ENCODE assay signal across 8 cellular contexts in genomic region chr15:75198560-75199346, GRCh38. TPM values are rescaled to one million over a fixed set of nuclear protein-coding genes. Genes with fewer than 3 reads are reported as not detected.
A peak's percentile ranks its signal among the peaks of the same experiment; 100 is the strongest.
DNase-seq lines count a peak whose midpoint lies in the region; ATAC-seq and FAIRE-seq lines count a peak whose summit lies in the region.

No MANE protein-coding gene starts in this region.

- no peaks in the 10 kb centered on the region for H3K9me3 Mint-ChIP-seq in activated T-cell treated with anti-CD3 and anti-CD28 coated beads, Interleukin-2, amount 50 U/mL, for 72 hours

- no peaks in the 10 kb centered on the region for H3K36me3 Mint-ChIP-seq in activated T-cell treated with anti-CD3 and anti-CD28 coated beads, Interleukin-2, amount 50 U/mL, for 72 hours (ENCODE audit: insufficient read depth in 2 of 2)

- FAIRE-seq in frontal cortex (lab: Jason Lieb, UNC), result no peak

- peak in 1 of 2 donors; percentile 8 for ATAC-seq in activated T-cell treated with anti-CD3 and anti-CD28 coated beads, Interleukin-2, amount 50 U/mL, for 72 hours (replicated peaks in 1 of 2)
- ATAC-seq in stimulated activated naive CD8-positive, alpha-beta T cell treated with anti-CD3 and anti-CD28 coated beads, Interleukin-15, Interleukin-2, amounts not matched to agents 100 U/mL and 50 U/mL, for 24 hours, result no peak
- ATAC-seq in HG02885 (IDR thresholded peaks at IDR 0.05; ENCODE audit: poor library complexity, unreplicated experiment), result no peak

- peaks cover 34% of the 10 kb centered on the region for H3K4me1 Mint-ChIP-seq in activated T-cell treated with anti-CD3 and anti-CD28 coated beads, Interleukin-2, amount 50 U/mL, for 72 hours (ENCODE audit: low read depth)

- peak overlapping the region in 1 of 2 donors; percentile 62 for H3K4me3 Mint-ChIP-seq in activated T-cell treated with anti-CD3 and anti-CD28 coated beads, Interleukin-2, amount 50 U/mL, for 72 hours

- DNase-seq in activated T-cell treated with anti-CD3 and anti-CD28 coated beads, Interleukin-2, amount 50 U/mL, for 72 hours, result peak; percentile 37 to 56
- DNase-seq in activated T-cell treated with anti-CD3 and anti-CD28 coated beads for 4 hours (no peak), MV-4-11 (lab: John Stamatoyannopoulos, UW) (peak; percentile 80), midbrain (lab: John Stamatoyannopoulos, UW) (no peak), frontal cortex (ENCODE audit: low spot score in 2 of 2) (no peak)
- peak; percentile 35 for DNase-seq in activated naive CD4-positive, alpha-beta T cell treated with anti-CD3 and anti-CD28 coated beads, Interleukin-2, amount 50 U/mL, for 16 hours
- DNase-seq in stimulated activated naive CD8-positive, alpha-beta T cell treated with anti-CD3 and anti-CD28 coated beads, Interleukin-15, Interleukin-2, amounts not matched to agents 100 U/mL and 50 U/mL, for 24 hours, result peak; percentile 27

- no peak overlapping the region for H3K27ac Mint-ChIP-seq in activated T-cell treated with anti-CD3 and anti-CD28 coated beads, Interleukin-2, amount 50 U/mL, for 72 hours

- peaks cover 7% of the 10 kb centered on the region for H3K27me3 Mint-ChIP-seq in activated T-cell treated with anti-CD3 and anti-CD28 coated beads, Interleukin-2, amount 50 U/mL, for 72 hours (ENCODE audit: low read depth)

RNA-seq across cellular contexts. Expression of gene C15orf39, which starts 2.9 kb away (rescaled TPM):
- 10 to 100 TPM; 16.5 to 22.0 TPM for total RNA-seq in activated T-cell treated with anti-CD3 and anti-CD28 coated beads, Interleukin-2, amount 50 U/mL, for 72 hours
- 0.41 TPM for total RNA-seq in frontal cortex

RNA-seq across cellular contexts. Expression of gene GOLGA6C, which starts 59.4 kb away (rescaled TPM):
- total RNA-seq in activated T-cell treated with anti-CD3 and anti-CD28 coated beads, Interleukin-2, amount 50 U/mL, for 72 hours, result under 1 TPM in 1 of 2 donors, not detected in 1; 0.34 TPM
- total RNA-seq in frontal cortex, result not detected

Comparison
In these comparisons a context has a peak if more than half of its experiments do, and no peak if none do; other contexts are left out.
1. DNase-seq: peak in activated T-cell treated with anti-CD3 and anti-CD28 coated beads, Interleukin-2, amount 50 U/mL, for 72 hours (2 of 2), MV-4-11 (single experiment), activated naive CD4-positive, alpha-beta T cell treated with anti-CD3 and anti-CD28 coated beads, Interleukin-2, amount 50 U/mL, for 16 hours (single experiment) and stimulated activated naive CD8-positive, alpha-beta T cell treated with anti-CD3 and anti-CD28 coated beads, Interleukin-15, Interleukin-2, amounts not matched to agents 100 U/mL and 50 U/mL, for 24 hours (single experiment); none in activated T-cell treated with anti-CD3 and anti-CD28 coated beads for 4 hours (single experiment), midbrain (single experiment) and frontal cortex (0 of 2).
2. RNA of gene C15orf39, which starts 2.9 kb away (total RNA-seq): 16.5 to 22.0 TPM in activated T-cell treated with anti-CD3 and anti-CD28 coated beads, Interleukin-2, amount 50 U/mL, for 72 hours; 0.41 TPM in frontal cortex (single experiment); every median in the first group is over 10 times any median in the second.